8 cellular contexts compared by ENCODE assay signal in the genomic region with DNA sequence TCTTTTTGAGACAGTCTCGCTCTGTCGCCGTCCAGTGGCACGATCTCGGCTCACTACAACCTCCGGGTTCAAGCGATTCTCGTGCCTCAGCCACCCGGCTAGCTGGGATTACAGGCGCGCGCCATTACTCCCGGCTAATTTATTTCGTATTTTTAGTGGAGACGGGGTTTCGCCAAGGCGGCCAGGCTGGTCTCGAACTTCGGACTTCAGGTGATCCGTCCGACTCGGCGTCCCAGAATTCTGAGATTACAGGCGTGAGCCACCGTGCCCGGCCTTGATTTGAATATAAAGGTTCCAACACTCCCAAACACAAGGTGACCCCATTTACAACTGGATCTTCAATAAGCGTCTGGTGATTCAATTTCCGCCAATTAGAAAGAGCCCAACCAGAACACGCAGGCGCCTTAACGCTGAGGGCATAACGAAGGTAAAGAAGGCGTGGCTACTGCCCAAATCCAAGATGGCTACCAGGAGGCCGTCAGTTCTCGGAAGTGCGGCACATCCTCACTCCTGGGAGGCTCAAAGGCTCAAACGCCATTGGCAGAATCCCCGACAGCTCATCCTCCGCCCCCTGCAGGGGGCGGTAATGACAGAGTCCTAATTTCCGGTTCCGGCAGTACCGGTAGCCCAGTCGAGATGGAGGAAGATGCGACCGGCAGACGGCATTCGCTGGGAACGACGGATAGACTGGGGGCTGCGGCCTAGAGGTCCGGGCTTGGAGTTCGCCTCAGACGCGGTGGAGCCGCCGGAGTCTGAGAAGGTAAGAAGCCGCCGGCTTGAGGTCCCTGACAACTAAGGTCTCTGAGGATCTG. TPM values are rescaled to one million over a fixed set of nuclear protein-coding genes. Genes with fewer than 3 reads are reported as not detected.
A peak's percentile ranks its signal among the peaks of the same experiment; 100 is the strongest.
DNase-seq lines count a peak whose midpoint lies in the region; ATAC-seq and TF ChIP-seq lines count a peak whose summit lies in the region.

A gene with protein sequence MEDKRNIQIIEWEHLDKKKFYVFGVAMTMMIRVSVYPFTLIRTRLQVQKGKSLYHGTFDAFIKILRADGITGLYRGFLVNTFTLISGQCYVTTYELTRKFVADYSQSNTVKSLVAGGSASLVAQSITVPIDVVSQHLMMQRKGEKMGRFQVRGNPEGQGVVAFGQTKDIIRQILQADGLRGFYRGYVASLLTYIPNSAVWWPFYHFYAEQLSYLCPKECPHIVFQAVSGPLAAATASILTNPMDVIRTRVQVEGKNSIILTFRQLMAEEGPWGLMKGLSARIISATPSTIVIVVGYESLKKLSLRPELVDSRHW (plus strand): TSS at position 617 of the 812 bp plus-strand sequence. CDS start 5,744 bp downstream, outside the sequence.

- H3K27ac ChIP-seq in OCI-LY7 (ENCODE audit: low read depth, low read length, poor library complexity, severe bottlenecking), result peak within 1 kb of the TSS; percentile 52

- H3K27me3 Mint-ChIP-seq in endothelial cell (ENCODE audit: unreplicated experiment) (peaks cover 10% of the 10 kb centered on the region), mesothelial cell of epicardium (ENCODE audit: low read depth) (no peaks in the 10 kb centered on the region)

- POLR2A ChIA-PET in OCI-LY7 (lab: Charles Lee), result interaction anchor here (0.6 to 2.2 kb wide), 8 partner anchors 10 to 140 kb away, joined by 3 to 12 read pairs (median 4); a partner anchor contains a TSS

- H3K9me2 ChIP-seq in OCI-LY7 (ENCODE audit: insufficient read depth, low read length), result no peaks in the 10 kb centered on the region

- peaks cover 37% of the 10 kb centered on the region for H3K79me2 ChIP-seq in OCI-LY7 (ENCODE audit: insufficient read depth, low read depth, low read length)

- H4K20me1 ChIP-seq in OCI-LY7 (ENCODE audit: insufficient read depth, low read length), result peaks cover 7% of the 10 kb centered on the region

- intact Hi-C loops in OCI-LY7 (cut with micrococcal nuclease; ENCODE audit: unreplicated experiment), result loop anchor here (1.0 to 2.0 kb wide), 2 partner anchors 37 to 42 kb away; no protein-coding TSS in a partner anchor

- H2AFZ ChIP-seq in OCI-LY7 (ENCODE audit: low read length), result peak within 1 kb of the TSS; percentile 69; the same call in 1 of the 2 replicates

- H3K4me3 Mint-ChIP-seq in endothelial cell (ENCODE audit: unreplicated experiment) (peak within 1 kb of the TSS; percentile 97), mesothelial cell of epicardium (peak within 1 kb of the TSS; percentile 97)

- peak within 1 kb of the TSS; percentile 80 for H3K4me3 ChIP-seq in OCI-LY7 (ENCODE audit: low read depth, low read length, poor library complexity, severe bottlenecking)

- ATAC-seq in GM21526 (IDR thresholded peaks at IDR 0.05; ENCODE audit: low FRiP score, unreplicated experiment), result peak; percentile 87

- H3K9me3 Mint-ChIP-seq in endothelial cell (ENCODE audit: unreplicated experiment) (no peaks in the 10 kb centered on the region), mesothelial cell of epicardium (peaks cover 8% of the 10 kb centered on the region)

- peaks cover 24% of the 10 kb centered on the region for H3K36me3 ChIP-seq in OCI-LY7 (ENCODE audit: insufficient read depth, low read length)

- peak; percentile 100 for DNase-seq in DMS114 treated with DMSO at 0.1 percent for 48 hours (lab: John Stamatoyannopoulos, UW; ENCODE audit: unreplicated experiment)
- DNase-seq in HuH-7.5 (ENCODE audit: low spot score), result peak; percentile 87
- DNase-seq in OCI-LY7 (ENCODE audit: low spot score), result peak; percentile 99
- DNase-seq in activated T-cell treated with anti-CD3 and anti-CD28 coated beads for 1 hour (ENCODE audit: low read depth), result peak; percentile 93
- peak; percentile 93 for DNase-seq in endothelial cell (ENCODE audit: low spot score)
- DNase-seq in mesothelial cell of epicardium (ENCODE audit: low spot score in 2 of 2, unreplicated experiment in 2 of 2), result peak; percentile 83 to 93
- DNase-seq in stimulated activated CD8-positive, alpha-beta memory T cell treated with anti-CD3 and anti-CD28 coated beads, Interleukin-15, amount 100 ng/mL, for 48 hours (ENCODE audit: low read depth in 2 of 2), result peak; percentile 92 to 96

- CTCF ChIA-PET in OCI-LY7 (lab: Charles Lee; ENCODE audit: unreplicated experiment), result interaction anchor here (1.5 kb wide), 1 partner anchor 19 kb away, joined by 4 read pairs; a partner anchor contains a TSS

- no TSS peak for BruUV-seq in OCI-LY7 (replicated peaks; lab: Mats Ljungman, UMichigan)

- H3K27ac Mint-ChIP-seq in endothelial cell (ENCODE audit: unreplicated experiment) (peak within 1 kb of the TSS; percentile 80), mesothelial cell of epicardium (peak within 1 kb of the TSS; percentile 94)

- TF ChIP-seq CTCF in OCI-LY7 (conservative IDR thresholded peaks at IDR 0.05; ENCODE audit: low read length) (peak; percentile 56), endothelial cell (IDR thresholded peaks at IDR 0.05; ENCODE audit: unreplicated experiment) (peak; percentile 75), mesothelial cell of epicardium (IDR thresholded peaks at IDR 0.05; ENCODE audit: unreplicated experiment) (peak; percentile 63)

- H3K4me1 Mint-ChIP-seq in endothelial cell (ENCODE audit: unreplicated experiment) (peaks cover 11% of the 10 kb centered on the region), mesothelial cell of epicardium (peaks cover 16% of the 10 kb centered on the region)

- H3K4me1 ChIP-seq in OCI-LY7 (ENCODE audit: insufficient read depth, low read length, poor library complexity, severe bottlenecking), result peaks cover 24% of the 10 kb centered on the region

- H3K36me3 Mint-ChIP-seq in endothelial cell (ENCODE audit: low read depth, unreplicated experiment) (peaks cover 8% of the 10 kb centered on the region), mesothelial cell of epicardium (no peaks in the 10 kb centered on the region)

- peaks cover 7% of the 10 kb centered on the region; the same call in 1 of the 2 replicates for H3K9me3 ChIP-seq in OCI-LY7 (ENCODE audit: low read length)

- H3K4me2 ChIP-seq in OCI-LY7 (ENCODE audit: low read length), result peak within 1 kb of the TSS; percentile 90

RNA-seq across cellular contexts. Expression of the gene that starts here (rescaled TPM):
- total RNA-seq in OCI-LY7 (2014; rRNA removed; shearing (Covaris generic)), result 8.5 and 11.0 TPM in 2 replicates
- total RNA-seq in OCI-LY7 (2022) (22.5 and 26.1 TPM in 2 replicates), endothelial cell (ENCODE audit: unreplicated experiment) (22.0 TPM), mesothelial cell of epicardium (15.4 to 18.7 TPM (median 18.4 TPM) in 3 replicates)

Comparison
In these comparisons a context has a peak if more than half of its experiments do, and no peak if none do; other contexts are left out.
1. Peak in every context shown above with its lines: DNase-seq, ATAC-seq, H3K4me3 ChIP-seq and H3K27ac ChIP-seq.